ENCODE assay signal across 7 cellular contexts in the genomic region with DNA sequence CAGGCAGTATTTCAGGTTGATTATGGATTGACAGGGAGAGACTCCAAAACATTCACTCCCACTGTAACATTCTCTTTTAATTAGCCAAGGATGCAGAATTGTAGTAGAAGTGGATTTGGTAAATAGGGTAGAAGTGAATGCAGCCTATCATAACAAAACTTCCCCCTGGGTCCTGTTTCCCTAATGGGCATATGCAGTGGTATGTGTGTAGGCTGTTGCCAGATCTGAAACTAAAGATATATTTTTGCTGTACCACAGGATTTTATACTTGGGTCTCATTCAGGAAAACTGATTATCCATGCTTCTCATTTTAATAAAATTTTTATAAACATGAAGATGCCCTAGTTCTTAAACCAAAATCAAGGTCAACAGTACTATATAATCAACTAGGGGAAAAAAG.
"Had no signal": no experiment of that assay in that cellular context is flagged by ENCODE, and none has a peak within 500 bp of the region (broad histone marks: within the 10 kb centered on the region; RNA-seq: fewer than 3 reads in every experiment).

No MANE protein-coding gene starts in this region.

- H3K4me3 ChIP-seq: GM12878 had no signal

- DNase-seq: GDM1, GF-D8 had no signal

- FAIRE-seq: G401.6, GM12878, GM12891, GM12892, GM19239 had no signal

- ATAC-seq: GM12878 had no signal
